In genomic region chr16:1464196-1464893, GRCh38 we compare ENCODE assay signal across 15 cellular contexts. TPM values are rescaled to one million over a fixed set of nuclear protein-coding genes. Genes with fewer than 3 reads are reported as not detected.
DNase-seq lines count a peak whose midpoint lies in the region; ATAC-seq and TF ChIP-seq lines count a peak whose summit lies in the region.
"Had no signal": no experiment of that assay in that cellular context is flagged by ENCODE, and none has a peak within 500 bp of the region (broad histone marks: within the 10 kb centered on the region; RNA-seq: fewer than 3 reads in every experiment).

No MANE protein-coding gene starts in this region.

- no peak overlapping the region for H3K9ac ChIP-seq in neural progenitor cell
- H3K9ac ChIP-seq: GM23248 had no signal

- H3K36me3 Mint-ChIP-seq in WTC11: no peaks in the 10 kb centered on the region
- H3K36me3 Mint-ChIP-seq in neural progenitor cell: no peaks in the 10 kb centered on the region
- H3K36me3 Mint-ChIP-seq: IgD-negative memory B cell had no signal

- no peaks in the 10 kb centered on the region for H3K27me3 ChIP-seq in neural progenitor cell
- H3K27me3 ChIP-seq: BE2C had no signal

- no peak overlapping the region for H3K4me2 ChIP-seq in neural progenitor cell
- H3K4me2 ChIP-seq: A549 had no signal

- POLR2A ChIA-PET in WTC11 (lab: Charles Lee): no interaction called here

- no peaks in the 10 kb centered on the region for H3K9me3 Mint-ChIP-seq in WTC11
- H3K9me3 Mint-ChIP-seq in neural progenitor cell: no peaks in the 10 kb centered on the region
- H3K9me3 Mint-ChIP-seq: IgD-negative memory B cell had no signal

- DNase-seq in WTC11 (ENCODE audit: low spot score): peak; percentile 6
- DNase-seq in foreskin melanocyte: peak; percentile 69
- DNase-seq in neural progenitor cell (ENCODE audit: low spot score): no peak
- no peak for DNase-seq in NCI-H82 (lab: John Stamatoyannopoulos, UW)
- DNase-seq in NCI-H2081 treated with DMSO at 0.1 percent for 48 hours (lab: John Stamatoyannopoulos, UW): no peak
- no peak for DNase-seq in dermis blood vessel endothelial cell
- DNase-seq: BE2C, DMS53, GF-D8, GM23248 had no signal

- CTCF ChIA-PET in WTC11 (lab: Charles Lee): no interaction called here

- H3K4me1 ChIP-seq in neural progenitor cell: no peaks in the 10 kb centered on the region
- H3K4me1 ChIP-seq: A549, BE2C had no signal

- H4K20me1 ChIP-seq in neural progenitor cell (ENCODE audit: low read depth): peaks cover 9% of the 10 kb centered on the region

- no peaks in the 10 kb centered on the region for H3F3A ChIP-seq in neural progenitor cell (ENCODE audit: low read depth)

- H3K79me2 ChIP-seq in neural progenitor cell (ENCODE audit: low read depth): peaks cover 28% of the 10 kb centered on the region

- no peak overlapping the region for H2AFZ ChIP-seq in neural progenitor cell (replicated peaks)
- H2AFZ ChIP-seq: GM23248 had no signal

- H3K27ac Mint-ChIP-seq in WTC11 (no peak overlapping the region), neural progenitor cell (peak overlapping the region; percentile 25)

- H3K4me3 Mint-ChIP-seq in WTC11: no peak overlapping the region
- H3K4me3 Mint-ChIP-seq in neural progenitor cell: no peak overlapping the region

- H3K9me3 ChIP-seq in neural progenitor cell (ENCODE audit: low read depth): no peaks in the 10 kb centered on the region
- H3K9me3 ChIP-seq: A549, BE2C had no signal

- H3K27me3 Mint-ChIP-seq in WTC11 (ENCODE audit: low read depth) (no peaks in the 10 kb centered on the region), neural progenitor cell (ENCODE audit: insufficient read depth, low read depth) (peaks cover 8% of the 10 kb centered on the region)
- H3K27me3 Mint-ChIP-seq: IgD-negative memory B cell had no signal

- H3K27ac ChIP-seq in neural progenitor cell: no peak overlapping the region
- H3K27ac ChIP-seq: A549, GM23248 had no signal

- ATAC-seq in WTC11 (no peak), HG02981 (IDR thresholded peaks at IDR 0.05; ENCODE audit: unreplicated experiment) (no peak)
- ATAC-seq: A549, HCT116 had no signal

- H3K4me1 Mint-ChIP-seq in WTC11 (no peaks in the 10 kb centered on the region), neural progenitor cell (no peaks in the 10 kb centered on the region)

- no peaks in the 10 kb centered on the region for H3K36me3 ChIP-seq in neural progenitor cell

- TF ChIP-seq CTCF in WTC11 (IDR thresholded peaks at IDR 0.05) (no peak), neural progenitor cell (IDR thresholded peaks at IDR 0.05) (no peak)

- H3K4me3 ChIP-seq in neural progenitor cell: no peak overlapping the region
- H3K4me3 ChIP-seq: A549, GM23248 had no signal

TF ChIP-seq in WTC11, 78 proteins besides CTCF, POLR2A, EP300 and RAD21:
- TF ChIP-seq JAZF1 (CRISPR knock-in tag; IDR thresholded peaks at IDR 0.05): no peak

RNA-seq across cellular contexts. Expression of gene CLCN7, which starts 10.5 kb away (rescaled TPM):
- 80.6 to 94.1 TPM (median 90.0 TPM) in 3 replicates for total RNA-seq in WTC11 (2021)
- total RNA-seq in neural progenitor cell (ENCODE audit: low replicate concordance): 11.5 and 33.4 TPM in 2 replicates
- 69.9 and 96.7 TPM in 2 replicates for total RNA-seq in dermis blood vessel endothelial cell

RNA-seq across cellular contexts. Expression of gene CCDC154, which starts 20.0 kb away (rescaled TPM):
- total RNA-seq in WTC11 (2021) (0.46 to 1.2 TPM (median 1.1 TPM) in 3 replicates), neural progenitor cell (ENCODE audit: low replicate concordance) (0.28 TPM in 1 of 2 replicates, not detected in the other), dermis blood vessel endothelial cell (0.09 and 0.34 TPM in 2 replicates)
- total RNA-seq: GM23248, HT-29 had no signal

RNA-seq across cellular contexts. Expression of gene PTX4, which starts 24.4 kb away (rescaled TPM):
- 0.16 to 0.26 TPM (median 0.18 TPM) in 3 replicates for total RNA-seq in WTC11 (2021)
- not detected in 2 replicates for total RNA-seq in neural progenitor cell (ENCODE audit: low replicate concordance)
- total RNA-seq in dermis blood vessel endothelial cell: 0.09 TPM in 1 of 2 replicates, not detected in the other
- total RNA-seq: GM23248 had no signal

RNA-seq across cellular contexts. Expression of gene TELO2, which starts 28.8 kb away (rescaled TPM):
- total RNA-seq in WTC11 (2021): 67.8 to 86.7 TPM (median 71.6 TPM) in 3 replicates
- 18.3 and 58.4 TPM in 2 replicates for total RNA-seq in neural progenitor cell (ENCODE audit: low replicate concordance)
- 19.7 and 21.3 TPM in 2 replicates for total RNA-seq in dermis blood vessel endothelial cell

RNA-seq across cellular contexts. Expression of gene PERCC1, which starts 33.5 kb away (rescaled TPM):
- total RNA-seq in WTC11 (2021): not detected in 3 replicates
- total RNA-seq in neural progenitor cell (ENCODE audit: low replicate concordance): 1.1 TPM in 1 of 2 replicates, not detected in the other
- total RNA-seq in dermis blood vessel endothelial cell: not detected in 2 replicates
- total RNA-seq: GM23248, HT-29 had no signal

Comparison
In these comparisons a context has a peak if more than half of its experiments do, and no peak if none do; other contexts are left out.
1. DNase-seq: peak in WTC11 (single experiment) and foreskin melanocyte (single experiment); none in neural progenitor cell (single experiment), NCI-H82 (single experiment), NCI-H2081 treated with DMSO at 0.1 percent for 48 hours (single experiment) and dermis blood vessel endothelial cell (single experiment).